1 cellular context compared by ENCODE assay signal in the genomic region with DNA sequence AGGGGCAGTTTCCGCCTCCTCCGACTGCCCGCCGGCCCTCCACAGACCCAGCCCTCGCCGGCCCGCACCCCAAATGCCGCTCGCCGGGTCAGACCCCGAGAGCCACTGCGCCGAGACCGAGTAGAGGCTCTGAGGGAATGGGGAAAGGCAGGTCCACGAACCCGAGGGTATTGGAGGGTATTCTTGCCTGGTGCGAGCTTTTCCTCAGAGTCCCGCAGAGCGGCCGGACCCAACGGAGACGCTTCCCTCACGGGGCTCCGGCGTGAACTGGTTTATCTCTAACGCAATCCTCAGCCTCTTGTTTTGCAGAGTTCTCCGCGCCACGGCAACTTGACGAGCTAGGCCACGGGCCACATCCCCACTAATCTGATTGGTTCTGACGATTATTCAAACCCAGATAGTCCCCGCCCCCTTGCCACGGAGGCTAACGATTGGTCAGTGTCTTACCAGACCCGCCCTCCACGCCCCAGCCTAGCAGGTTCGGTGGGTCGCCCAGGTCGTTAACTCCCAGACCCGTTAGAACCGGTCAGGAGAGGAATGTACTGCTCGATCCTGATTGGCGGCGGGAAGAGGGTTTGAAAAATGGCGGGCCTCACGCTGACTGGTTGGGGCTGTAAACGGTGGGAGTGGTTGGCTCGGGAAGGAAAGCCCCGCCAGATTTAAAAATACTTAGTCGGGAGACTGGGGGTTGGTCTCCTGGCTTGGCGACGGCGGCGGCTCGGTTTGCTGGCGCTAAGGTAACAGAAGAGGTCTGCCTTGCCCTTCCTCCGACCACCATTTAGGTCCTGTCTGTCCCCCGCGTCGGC.
A peak's percentile ranks its signal among the peaks of the same experiment; 100 is the strongest.
TF ChIP-seq lines count a peak whose summit lies in the region.

A gene (minus strand): TSS at position 274 of the 806 bp plus-strand sequence. CDS start 709 bp downstream, outside the sequence.

TF ChIP-seq in HepG2, 621 proteins besides CTCF, POLR2A, EP300 and RAD21 (continued from another document and continues in another):
- TF ChIP-seq LCORL (IDR thresholded peaks at IDR 0.05) (no peak), LCORL (CRISPR knock-in tag; IDR thresholded peaks at IDR 0.05) (no peak; the same call in 1 of the 2 replicates), JUND (CRISPR knock-in tag; IDR thresholded peaks at IDR 0.05) (no peak; the same call in 1 of the 2 replicates), ZFY (CRISPR knock-in tag; IDR thresholded peaks at IDR 0.05) (peak; percentile 81), SP4 (CRISPR knock-in tag; IDR thresholded peaks at IDR 0.05) (peak; percentile 97), FOXP1 (IDR thresholded peaks at IDR 0.05) (no peak), FOXP1 (CRISPR knock-in tag; IDR thresholded peaks at IDR 0.05) (no peak), ZNF34 (CRISPR knock-in tag; IDR thresholded peaks at IDR 0.05; ENCODE audit: borderline replicate concordance) (0 out of 2 replicates have a peak, but pooled peaks have one; percentile 39), RFXAP (CRISPR knock-in tag; IDR thresholded peaks at IDR 0.05; ENCODE audit: borderline replicate concordance) (peak; percentile 59), ZFP37 (CRISPR knock-in tag; IDR thresholded peaks at IDR 0.05; ENCODE audit: borderline replicate concordance) (no peak; the same call in 1 of the 2 replicates), ZNF143 (CRISPR knock-in tag; IDR thresholded peaks at IDR 0.05) (no peak; the same call in 1 of the 2 replicates), ZNF205 (CRISPR knock-in tag; IDR thresholded peaks at IDR 0.05) (0 out of 2 replicates have a peak, but pooled peaks have one; percentile 34), ZBTB42 (CRISPR knock-in tag; IDR thresholded peaks at IDR 0.05) (no peak), HOXA9 (CRISPR knock-in tag; IDR thresholded peaks at IDR 0.05; ENCODE audit: borderline replicate concordance) (peak; percentile 97), REL (CRISPR knock-in tag; conservative IDR thresholded peaks at IDR 0.05) (peak; percentile 100), ZMYM4 (CRISPR knock-in tag; IDR thresholded peaks at IDR 0.05) (peak; percentile 98), ZNF567 (CRISPR knock-in tag; IDR thresholded peaks at IDR 0.05; ENCODE audit: borderline replicate concordance) (no peak), FOXA3 (CRISPR knock-in tag; IDR thresholded peaks at IDR 0.05) (no peak), CENPX (CRISPR knock-in tag; IDR thresholded peaks at IDR 0.05) (no peak), ZNF720 (CRISPR knock-in tag; IDR thresholded peaks at IDR 0.05) (no peak), ZNF496 (CRISPR knock-in tag; IDR thresholded peaks at IDR 0.05; ENCODE audit: insufficient replicate concordance) (peak; percentile 37), PHF5A (CRISPR knock-in tag; IDR thresholded peaks at IDR 0.05; ENCODE audit: low read depth, unreplicated experiment) (no peak), ZNF780A (CRISPR knock-in tag; IDR thresholded peaks at IDR 0.05) (peak; percentile 98), SALL1 (CRISPR knock-in tag; IDR thresholded peaks at IDR 0.05) (peak; percentile 72), RBM39 (IDR thresholded peaks at IDR 0.05; ENCODE audit: low read depth, low read length, poor library complexity, severe bottlenecking) (peak; percentile 81), CREB1 (IDR thresholded peaks at IDR 0.05) (peak; percentile 77), CREB1 (CRISPR knock-in tag; IDR thresholded peaks at IDR 0.05) (peak; percentile 93), SUZ12 (IDR thresholded peaks at IDR 0.05; ENCODE audit: low read depth, low read length) (no peak), GATAD2A (CRISPR knock-in tag; IDR thresholded peaks at IDR 0.05) (peak; percentile 40; the same call in 1 of the 2 replicates), MED13 (CRISPR knock-in tag; IDR thresholded peaks at IDR 0.05) (peak; percentile 75; the same call in 1 of the 2 replicates), PCBP1 (IDR thresholded peaks at IDR 0.05; ENCODE audit: borderline replicate concordance, low read depth, low read length) (no peak), ETV6 (CRISPR knock-in tag; conservative IDR thresholded peaks at IDR 0.05) (peak; percentile 61; the same call in 1 of the 2 replicates), FOXA1 (IDR thresholded peaks at IDR 0.05) (no peak), FOXA1 (CRISPR knock-in tag; IDR thresholded peaks at IDR 0.05) (no peak), MXD4 (CRISPR knock-in tag; IDR thresholded peaks at IDR 0.05) (peak; percentile 65), KMT2A (CRISPR knock-in tag; IDR thresholded peaks at IDR 0.05) (peak; percentile 71), SALL2 (CRISPR knock-in tag; IDR thresholded peaks at IDR 0.05) (peak; percentile 28; the same call in 1 of the 2 replicates), JARID2 (CRISPR knock-in tag; IDR thresholded peaks at IDR 0.05; ENCODE audit: insufficient replicate concordance) (no peak)
- TF ChIP-seq, protein P1, sequence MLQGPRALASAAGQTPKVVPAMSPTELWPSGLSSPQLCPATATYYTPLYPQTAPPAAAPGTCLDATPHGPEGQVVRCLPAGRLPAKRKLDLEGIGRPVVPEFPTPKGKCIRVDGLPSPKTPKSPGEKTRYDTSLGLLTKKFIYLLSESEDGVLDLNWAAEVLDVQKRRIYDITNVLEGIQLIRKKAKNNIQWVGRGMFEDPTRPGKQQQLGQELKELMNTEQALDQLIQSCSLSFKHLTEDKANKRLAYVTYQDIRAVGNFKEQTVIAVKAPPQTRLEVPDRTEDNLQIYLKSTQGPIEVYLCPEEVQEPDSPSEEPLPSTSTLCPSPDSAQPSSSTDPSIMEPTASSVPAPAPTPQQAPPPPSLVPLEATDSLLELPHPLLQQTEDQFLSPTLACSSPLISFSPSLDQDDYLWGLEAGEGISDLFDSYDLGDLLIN (CRISPR knock-in tag; IDR thresholded peaks at IDR 0.05; ENCODE audit: borderline replicate concordance) = peak; percentile 91; the same call in 1 of the 2 replicates
- TF ChIP-seq, protein P2, sequence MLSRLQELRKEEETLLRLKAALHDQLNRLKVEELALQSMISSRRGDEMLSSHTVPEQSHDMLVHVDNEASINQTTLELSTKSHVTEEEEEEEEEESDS (CRISPR knock-in tag; IDR thresholded peaks at IDR 0.05; ENCODE audit: borderline replicate concordance) = peak; percentile 98
- TF ChIP-seq, protein P3, sequence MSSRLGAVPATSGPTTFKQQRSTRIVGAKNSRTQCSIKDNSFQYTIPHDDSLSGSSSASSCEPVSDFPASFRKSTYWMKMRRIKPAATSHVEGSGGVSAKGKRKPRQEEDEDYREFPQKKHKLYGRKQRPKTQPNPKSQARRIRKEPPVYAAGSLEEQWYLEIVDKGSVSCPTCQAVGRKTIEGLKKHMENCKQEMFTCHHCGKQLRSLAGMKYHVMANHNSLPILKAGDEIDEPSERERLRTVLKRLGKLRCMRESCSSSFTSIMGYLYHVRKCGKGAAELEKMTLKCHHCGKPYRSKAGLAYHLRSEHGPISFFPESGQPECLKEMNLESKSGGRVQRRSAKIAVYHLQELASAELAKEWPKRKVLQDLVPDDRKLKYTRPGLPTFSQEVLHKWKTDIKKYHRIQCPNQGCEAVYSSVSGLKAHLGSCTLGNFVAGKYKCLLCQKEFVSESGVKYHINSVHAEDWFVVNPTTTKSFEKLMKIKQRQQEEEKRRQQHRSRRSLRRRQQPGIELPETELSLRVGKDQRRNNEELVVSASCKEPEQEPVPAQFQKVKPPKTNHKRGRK (CRISPR knock-in tag; IDR thresholded peaks at IDR 0.05) = no peak
- TF ChIP-seq, protein P4, sequence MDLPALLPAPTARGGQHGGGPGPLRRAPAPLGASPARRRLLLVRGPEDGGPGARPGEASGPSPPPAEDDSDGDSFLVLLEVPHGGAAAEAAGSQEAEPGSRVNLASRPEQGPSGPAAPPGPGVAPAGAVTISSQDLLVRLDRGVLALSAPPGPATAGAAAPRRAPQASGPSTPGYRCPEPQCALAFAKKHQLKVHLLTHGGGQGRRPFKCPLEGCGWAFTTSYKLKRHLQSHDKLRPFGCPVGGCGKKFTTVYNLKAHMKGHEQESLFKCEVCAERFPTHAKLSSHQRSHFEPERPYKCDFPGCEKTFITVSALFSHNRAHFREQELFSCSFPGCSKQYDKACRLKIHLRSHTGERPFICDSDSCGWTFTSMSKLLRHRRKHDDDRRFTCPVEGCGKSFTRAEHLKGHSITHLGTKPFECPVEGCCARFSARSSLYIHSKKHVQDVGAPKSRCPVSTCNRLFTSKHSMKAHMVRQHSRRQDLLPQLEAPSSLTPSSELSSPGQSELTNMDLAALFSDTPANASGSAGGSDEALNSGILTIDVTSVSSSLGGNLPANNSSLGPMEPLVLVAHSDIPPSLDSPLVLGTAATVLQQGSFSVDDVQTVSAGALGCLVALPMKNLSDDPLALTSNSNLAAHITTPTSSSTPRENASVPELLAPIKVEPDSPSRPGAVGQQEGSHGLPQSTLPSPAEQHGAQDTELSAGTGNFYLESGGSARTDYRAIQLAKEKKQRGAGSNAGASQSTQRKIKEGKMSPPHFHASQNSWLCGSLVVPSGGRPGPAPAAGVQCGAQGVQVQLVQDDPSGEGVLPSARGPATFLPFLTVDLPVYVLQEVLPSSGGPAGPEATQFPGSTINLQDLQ (CRISPR knock-in tag; IDR thresholded peaks at IDR 0.05) = no peak
- TF ChIP-seq, protein P5, sequence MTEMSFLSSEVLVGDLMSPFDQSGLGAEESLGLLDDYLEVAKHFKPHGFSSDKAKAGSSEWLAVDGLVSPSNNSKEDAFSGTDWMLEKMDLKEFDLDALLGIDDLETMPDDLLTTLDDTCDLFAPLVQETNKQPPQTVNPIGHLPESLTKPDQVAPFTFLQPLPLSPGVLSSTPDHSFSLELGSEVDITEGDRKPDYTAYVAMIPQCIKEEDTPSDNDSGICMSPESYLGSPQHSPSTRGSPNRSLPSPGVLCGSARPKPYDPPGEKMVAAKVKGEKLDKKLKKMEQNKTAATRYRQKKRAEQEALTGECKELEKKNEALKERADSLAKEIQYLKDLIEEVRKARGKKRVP (CRISPR knock-in tag; IDR thresholded peaks at IDR 0.05) = peak in 1 of 2 experiments; percentile 87; a peak in 2 of 4 replicates
- TF ChIP-seq, protein P6, sequence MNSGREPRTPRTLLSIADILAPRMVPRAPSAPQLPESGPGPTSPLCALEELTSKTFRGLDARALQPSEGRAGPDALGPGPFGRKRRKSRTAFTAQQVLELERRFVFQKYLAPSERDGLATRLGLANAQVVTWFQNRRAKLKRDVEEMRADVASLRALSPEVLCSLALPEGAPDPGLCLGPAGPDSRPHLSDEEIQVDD (CRISPR knock-in tag; IDR thresholded peaks at IDR 0.05; ENCODE audit: borderline replicate concordance) = peak; percentile 87; the same call in 1 of the 2 replicates
- TF ChIP-seq, protein P7, sequence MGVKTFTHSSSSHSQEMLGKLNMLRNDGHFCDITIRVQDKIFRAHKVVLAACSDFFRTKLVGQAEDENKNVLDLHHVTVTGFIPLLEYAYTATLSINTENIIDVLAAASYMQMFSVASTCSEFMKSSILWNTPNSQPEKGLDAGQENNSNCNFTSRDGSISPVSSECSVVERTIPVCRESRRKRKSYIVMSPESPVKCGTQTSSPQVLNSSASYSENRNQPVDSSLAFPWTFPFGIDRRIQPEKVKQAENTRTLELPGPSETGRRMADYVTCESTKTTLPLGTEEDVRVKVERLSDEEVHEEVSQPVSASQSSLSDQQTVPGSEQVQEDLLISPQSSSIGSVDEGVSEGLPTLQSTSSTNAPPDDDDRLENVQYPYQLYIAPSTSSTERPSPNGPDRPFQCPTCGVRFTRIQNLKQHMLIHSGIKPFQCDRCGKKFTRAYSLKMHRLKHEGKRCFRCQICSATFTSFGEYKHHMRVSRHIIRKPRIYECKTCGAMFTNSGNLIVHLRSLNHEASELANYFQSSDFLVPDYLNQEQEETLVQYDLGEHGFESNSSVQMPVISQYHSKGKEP (CRISPR knock-in tag; IDR thresholded peaks at IDR 0.05) = peak; percentile 37; the same call in 1 of the 2 replicates
- TF ChIP-seq, protein P8, sequence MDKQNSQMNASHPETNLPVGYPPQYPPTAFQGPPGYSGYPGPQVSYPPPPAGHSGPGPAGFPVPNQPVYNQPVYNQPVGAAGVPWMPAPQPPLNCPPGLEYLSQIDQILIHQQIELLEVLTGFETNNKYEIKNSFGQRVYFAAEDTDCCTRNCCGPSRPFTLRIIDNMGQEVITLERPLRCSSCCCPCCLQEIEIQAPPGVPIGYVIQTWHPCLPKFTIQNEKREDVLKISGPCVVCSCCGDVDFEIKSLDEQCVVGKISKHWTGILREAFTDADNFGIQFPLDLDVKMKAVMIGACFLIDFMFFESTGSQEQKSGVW (CRISPR knock-in tag; IDR thresholded peaks at IDR 0.05; ENCODE audit: borderline replicate concordance) = no peak
- TF ChIP-seq, protein P9, sequence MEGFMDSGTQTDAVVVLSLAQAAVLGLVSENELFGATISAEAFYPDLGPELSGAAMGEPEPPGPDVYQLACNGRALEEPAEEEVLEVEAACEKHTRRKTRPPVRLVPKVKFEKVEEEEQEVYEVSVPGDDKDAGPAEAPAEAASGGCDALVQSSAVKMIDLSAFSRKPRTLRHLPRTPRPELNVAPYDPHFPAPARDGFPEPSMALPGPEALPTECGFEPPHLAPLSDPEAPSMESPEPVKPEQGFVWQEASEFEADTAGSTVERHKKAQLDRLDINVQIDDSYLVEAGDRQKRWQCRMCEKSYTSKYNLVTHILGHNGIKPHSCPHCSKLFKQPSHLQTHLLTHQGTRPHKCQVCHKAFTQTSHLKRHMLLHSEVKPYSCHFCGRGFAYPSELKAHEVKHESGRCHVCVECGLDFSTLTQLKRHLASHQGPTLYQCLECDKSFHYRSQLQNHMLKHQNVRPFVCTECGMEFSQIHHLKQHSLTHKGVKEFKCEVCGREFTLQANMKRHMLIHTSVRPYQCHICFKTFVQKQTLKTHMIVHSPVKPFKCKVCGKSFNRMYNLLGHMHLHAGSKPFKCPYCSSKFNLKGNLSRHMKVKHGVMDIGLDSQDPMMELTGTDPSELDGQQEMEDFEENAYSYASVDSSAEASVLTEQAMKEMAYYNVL (CRISPR knock-in tag; IDR thresholded peaks at IDR 0.05; ENCODE audit: borderline replicate concordance) = no peak
- TF ChIP-seq, protein P10, sequence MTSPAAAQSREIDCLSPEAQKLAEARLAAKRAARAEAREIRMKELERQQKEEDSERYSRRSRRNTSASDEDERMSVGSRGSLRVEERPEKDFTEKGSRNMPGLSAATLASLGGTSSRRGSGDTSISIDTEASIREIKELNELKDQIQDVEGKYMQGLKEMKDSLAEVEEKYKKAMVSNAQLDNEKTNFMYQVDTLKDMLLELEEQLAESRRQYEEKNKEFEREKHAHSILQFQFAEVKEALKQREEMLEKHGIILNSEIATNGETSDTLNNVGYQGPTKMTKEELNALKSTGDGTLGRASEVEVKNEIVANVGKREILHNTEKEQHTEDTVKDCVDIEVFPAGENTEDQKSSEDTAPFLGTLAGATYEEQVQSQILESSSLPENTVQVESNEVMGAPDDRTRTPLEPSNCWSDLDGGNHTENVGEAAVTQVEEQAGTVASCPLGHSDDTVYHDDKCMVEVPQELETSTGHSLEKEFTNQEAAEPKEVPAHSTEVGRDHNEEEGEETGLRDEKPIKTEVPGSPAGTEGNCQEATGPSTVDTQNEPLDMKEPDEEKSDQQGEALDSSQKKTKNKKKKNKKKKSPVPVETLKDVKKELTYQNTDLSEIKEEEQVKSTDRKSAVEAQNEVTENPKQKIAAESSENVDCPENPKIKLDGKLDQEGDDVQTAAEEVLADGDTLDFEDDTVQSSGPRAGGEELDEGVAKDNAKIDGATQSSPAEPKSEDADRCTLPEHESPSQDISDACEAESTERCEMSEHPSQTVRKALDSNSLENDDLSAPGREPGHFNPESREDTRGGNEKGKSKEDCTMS (CRISPR knock-in tag; conservative IDR thresholded peaks at IDR 0.05) = no peak
